8 cellular contexts compared by ENCODE assay signal in genomic region chr22:39502109-39502788, GRCh38. TPM values are rescaled to one million over a fixed set of nuclear protein-coding genes. Genes with fewer than 3 reads are reported as not detected.
DNase-seq lines count a peak whose midpoint lies in the region; ATAC-seq and TF ChIP-seq lines count a peak whose summit lies in the region.

Gene MIEF1 (plus strand): TSS chr22:39502290. CDS start chr22:39511295, 9,005 bp downstream.

- H3K4me1 ChIP-seq in ACC112 (ENCODE audit: control insufficient read depth, insufficient read depth, low read length, unreplicated experiment) (peaks cover 12% of the 10 kb centered on the region), spleen (peaks cover 17 to 66% (median 42%) of the 10 kb centered on the region in 6 donors)

- 0 to 1% (median 0%) methylated on average over 29 to 58 of the region's 58 CpGs for WGBS in spleen, 5 donors

- H3K27me3 ChIP-seq in ACC112 (ENCODE audit: insufficient read depth, low read length) (no peaks in the 10 kb centered on the region), spleen (replicated peaks in 1 of 7) (no peaks in the 10 kb centered on the region)

- peak within 1 kb of the TSS; percentile 97 for H3K27ac Mint-ChIP-seq in WTC11
- peak within 1 kb of the TSS; percentile 90 to 97 (median 94) for H3K27ac Mint-ChIP-seq in immature natural killer cell

- H3K27me3 Mint-ChIP-seq in WTC11 (ENCODE audit: low read depth): peaks cover 89% of the 10 kb centered on the region
- H3K27me3 Mint-ChIP-seq in immature natural killer cell (ENCODE audit: low read depth in 3 of 3): peaks cover 0 to 3% (median 2%) of the 10 kb centered on the region in 3 donors

- ATAC-seq in GM18867 (IDR thresholded peaks at IDR 0.05; ENCODE audit: unreplicated experiment): peak; percentile 89
- peak; percentile 81 for ATAC-seq in HG03103 (IDR thresholded peaks at IDR 0.05; ENCODE audit: low read depth, unreplicated experiment)
- ATAC-seq in WTC11: peak; percentile 97

- peak within 1 kb of the TSS; percentile 97 for H3K4me3 Mint-ChIP-seq in WTC11
- peak within 1 kb of the TSS; percentile 90 to 98 (median 96) for H3K4me3 Mint-ChIP-seq in immature natural killer cell

- H2AFZ ChIP-seq in ACC112 (ENCODE audit: low read length, unreplicated experiment): peak within 1 kb of the TSS; percentile 46

- H3K9me3 ChIP-seq in spleen: no peaks in the 10 kb centered on the region

- POLR2A ChIA-PET in WTC11 (lab: Charles Lee): interaction anchor here (0.6 to 1.7 kb wide), 10 partner anchors 9 to 183 kb away, joined by 3 to 16 read pairs (median 4); partner anchors contain the start of genes ATF4 and RPL3

- H3K4me3 ChIP-seq in ACC112 (ENCODE audit: low read depth, low read length) (peak within 1 kb of the TSS; percentile 89), cardiac fibroblast (replicated peaks in 1 of 2; ENCODE audit: low read depth in 2 of 2, low read length in 2 of 2) (peak within 1 kb of the TSS; percentile 74 to 85), spleen (peak within 1 kb of the TSS; percentile 93 to 99 (median 98))

- intact Hi-C loops in spleen (cut with DNase I; ENCODE audit: low total_unique reads): no loop called here

- H3K9me3 Mint-ChIP-seq in WTC11 (no peaks in the 10 kb centered on the region), immature natural killer cell (no peaks in the 10 kb centered on the region)

- H3K36me3 ChIP-seq in ACC112 (ENCODE audit: insufficient read depth, low read length) (no peaks in the 10 kb centered on the region), spleen (peaks cover 3 to 37% (median 35%) of the 10 kb centered on the region in 6 donors)

- DNase-seq in NCI-H2227 treated with DMSO at 0.1 percent for 48 hours (lab: John Stamatoyannopoulos, UW) (peak; percentile 66), WTC11 (ENCODE audit: low spot score) (peak; percentile 96), cardiac fibroblast (ENCODE audit: low read depth in 2 of 2) (peak; percentile 96 to 97), immature natural killer cell (peak; percentile 89 to 91 (median 89)), spleen (peak; percentile 99)

- no peak for TF ChIP-seq CTCF in WTC11 (IDR thresholded peaks at IDR 0.05)
- TF ChIP-seq CTCF in cardiac fibroblast (IDR thresholded peaks at IDR 0.05; ENCODE audit: low read depth, low read length): no peak
- peak in 1 of 11 experiments; percentile 25 for TF ChIP-seq CTCF in spleen (IDR thresholded peaks at IDR 0.05 in 8 of 11, conservative IDR thresholded peaks at IDR 0.05 in 3 of 11)

- H3K27ac ChIP-seq in ACC112 (ENCODE audit: low read depth, low read length) (no peak within 1 kb of the TSS), spleen (peak within 1 kb of the TSS; percentile 80 to 93 (median 87))

- H3K36me3 Mint-ChIP-seq in WTC11 (peaks cover 34% of the 10 kb centered on the region), immature natural killer cell (peaks cover 11 to 25% (median 17%) of the 10 kb centered on the region in 3 donors)

- no peak for TF ChIP-seq POLR2A in spleen (IDR thresholded peaks at IDR 0.05)

- H3K79me2 ChIP-seq in ACC112 (ENCODE audit: control insufficient read depth, insufficient read depth, low read length, unreplicated experiment): peaks cover 36% of the 10 kb centered on the region

- CTCF ChIA-PET in WTC11 (lab: Charles Lee): interaction anchor here (0.6 to 4.8 kb wide), 21 partner anchors 8 to 1105 kb away, joined by 3 to 41 read pairs (median 5); partner anchors contain the start of genes ATF4 and TAB1

- H3K4me1 Mint-ChIP-seq in WTC11 (peaks cover 13% of the 10 kb centered on the region), immature natural killer cell (peaks cover 32 to 48% of the 10 kb centered on the region in 2 donors)

TF ChIP-seq in WTC11, 78 proteins besides CTCF, POLR2A, EP300 and RAD21 (continues in another document):
- TF ChIP-seq TEAD1 (CRISPR knock-in tag; IDR thresholded peaks at IDR 0.05) (no peak), ZNF396 (CRISPR knock-in tag; IDR thresholded peaks at IDR 0.05; ENCODE audit: borderline replicate concordance) (no peak), JAZF1 (CRISPR knock-in tag; IDR thresholded peaks at IDR 0.05) (no peak), GABPB1 (CRISPR knock-in tag; IDR thresholded peaks at IDR 0.05) (peak; percentile 72), MYBL2 (CRISPR knock-in tag; IDR thresholded peaks at IDR 0.05) (peak; percentile 81), ZBTB43 (CRISPR knock-in tag; IDR thresholded peaks at IDR 0.05) (0 out of 2 replicates have a peak, but pooled peaks have one; percentile 81), RELA (CRISPR knock-in tag; IDR thresholded peaks at IDR 0.05; ENCODE audit: borderline replicate concordance) (0 out of 2 replicates have a peak, but pooled peaks have one; percentile 14), MAX (CRISPR knock-in tag; IDR thresholded peaks at IDR 0.05) (peak; percentile 94), MXD4 (CRISPR knock-in tag; IDR thresholded peaks at IDR 0.05; ENCODE audit: borderline replicate concordance) (no peak), FOXP4 (CRISPR knock-in tag; IDR thresholded peaks at IDR 0.05) (0 out of 2 replicates have a peak, but pooled peaks have one; percentile 16), SMAD4 (CRISPR knock-in tag; IDR thresholded peaks at IDR 0.05) (no peak), NR2C2 (CRISPR knock-in tag; IDR thresholded peaks at IDR 0.05) (peak; percentile 95), NFE2L1 (CRISPR knock-in tag; IDR thresholded peaks at IDR 0.05) (no peak), ATF2 (CRISPR knock-in tag; IDR thresholded peaks at IDR 0.05; ENCODE audit: borderline replicate concordance, low read depth) (no peak), E2F5 (CRISPR knock-in tag; IDR thresholded peaks at IDR 0.05) (no peak)

RNA-seq across cellular contexts. Expression of gene MIEF1, which starts in this region (rescaled TPM):
- total RNA-seq in WTC11 (2021) (31.5 to 38.7 TPM (median 31.9 TPM) in 3 replicates), spleen (10 to 100 TPM; 24.4 to 31.4 (median 27.5) TPM)
- polyA plus RNA-seq in immature natural killer cell (10 to 100 TPM; 13.8 to 30.5 (median 18.4) TPM), spleen (10 to 100 TPM in 1 of 3 donors, 1 to 10 TPM in 2; 5.8 to 11.2 (median 6.7) TPM)
